ENCODE assay signal across 37 cellular contexts in genomic region chr4:7252051-7252450, GRCh38. TPM values are rescaled to one million over a fixed set of nuclear protein-coding genes. Genes with fewer than 3 reads are reported as not detected.
"Had no signal": no experiment of that assay in that cellular context is flagged by ENCODE, and none has a peak within 500 bp of the region (broad histone marks: within the 10 kb centered on the region; RNA-seq: fewer than 3 reads in every experiment).

No MANE protein-coding gene starts in this region.

- H3K4me1 ChIP-seq: breast epithelium had no signal

- ATAC-seq: activated CD8-positive, alpha-beta memory T cell treated with anti-CD3 and anti-CD28 coated beads, Interleukin-2, amount 10 ng/mL, durations not matched to agents 7 days and 5 days; activated T-cell treated with anti-CD3 and anti-CD28 coated beads, Interleukin-2, amount 50 U/mL, for 72 hours; activated T-helper 17 cell treated with anti-CD3 and anti-CD28 coated beads, Interleukin-2, amount 50 U/mL, for 72 hours; PC-3 had no signal

- H3K27ac ChIP-seq: breast epithelium, RWPE1, SK-N-MC, VCaP had no signal

- H3K9me3 ChIP-seq: breast epithelium, Peyer's patch had no signal

- DNase-seq: activated CD4-positive, alpha-beta memory T cell treated with anti-CD3 and anti-CD28 coated beads, Interleukin-2, amount 10 ng/mL, durations not matched to agents 7 days and 5 days; activated CD4-positive, alpha-beta T cell treated with anti-CD3 and anti-CD28 coated beads for 1 hour; activated CD4-positive, alpha-beta T cell treated with anti-CD3 and anti-CD28 coated beads for 48 hours; activated CD4-positive, CD25-positive, alpha-beta regulatory T cell; activated CD8-positive, alpha-beta memory T cell treated with anti-CD3 and anti-CD28 coated beads for 24 hours; activated CD8-positive, alpha-beta memory T cell treated with anti-CD3 and anti-CD28 coated beads, Interleukin-2, amount 10 ng/mL, durations not matched to agents 7 days and 5 days; activated CD8-positive, alpha-beta memory T cell treated with anti-CD3 and anti-CD28 coated beads, Interleukin-2, amount 50 U/mL, for 48 hours; activated effector memory CD4-positive, alpha-beta T cell treated with anti-CD3 and anti-CD28 coated beads, Interleukin-2, amount 50 U/mL, for 16 hours; activated naive CD4-positive, alpha-beta T cell; activated naive CD4-positive, alpha-beta T cell treated with anti-CD3 and anti-CD28 coated beads, Interleukin-2, amount 50 U/mL, for 16 hours; activated naive CD8-positive, alpha-beta T cell treated with anti-CD3 and anti-CD28 coated beads for 36 hours; activated T-cell treated with anti-CD3 and anti-CD28 coated beads, Interleukin-2, amount 50 U/mL, for 72 hours; amniotic stem cell; aorta; KG1; MM.1S; MV-4-11; NCI-H1092 treated with DMSO at 0.1 percent for 48 hours; NCI-H1417; NCI-H146; NCI-H187; NCI-H2029 treated with DMSO at 0.1 percent for 48 hours; NCI-H2107; NCI-H2171; NCI-H510A; NCI-H526; NCI-H748 treated with DMSO at 0.1 percent for 48 hours; NK-92 treated with Interleukin-12 subunit alpha and Interleukin-12 subunit beta, amount 100 ng/mL, for 24 hours; PC-3; Peyer's patch; Right ventricle myocardium superior had no signal

- H3K36me3 ChIP-seq: breast epithelium, Peyer's patch had no signal

- H3K4me3 ChIP-seq: breast epithelium, Peyer's patch, SK-N-MC had no signal

- H3K27me3 ChIP-seq: breast epithelium, Peyer's patch had no signal

RNA-seq across cellular contexts. Expression of gene SORCS2, which starts 59.7 kb away (rescaled TPM):
- total RNA-seq: activated naive CD8-positive, alpha-beta T cell treated with anti-CD3 and anti-CD28 coated beads for 36 hours; T-helper 1 cell treated with Interleukin-12 subunit alpha and Interleukin-12 subunit beta and Interleukin-4 antibody, amounts not matched to agents 30 ng/mL and 1 ng/mL, for 36 hours had no signal
